ENCODE assay signal across 1 cellular context in the genomic region with DNA sequence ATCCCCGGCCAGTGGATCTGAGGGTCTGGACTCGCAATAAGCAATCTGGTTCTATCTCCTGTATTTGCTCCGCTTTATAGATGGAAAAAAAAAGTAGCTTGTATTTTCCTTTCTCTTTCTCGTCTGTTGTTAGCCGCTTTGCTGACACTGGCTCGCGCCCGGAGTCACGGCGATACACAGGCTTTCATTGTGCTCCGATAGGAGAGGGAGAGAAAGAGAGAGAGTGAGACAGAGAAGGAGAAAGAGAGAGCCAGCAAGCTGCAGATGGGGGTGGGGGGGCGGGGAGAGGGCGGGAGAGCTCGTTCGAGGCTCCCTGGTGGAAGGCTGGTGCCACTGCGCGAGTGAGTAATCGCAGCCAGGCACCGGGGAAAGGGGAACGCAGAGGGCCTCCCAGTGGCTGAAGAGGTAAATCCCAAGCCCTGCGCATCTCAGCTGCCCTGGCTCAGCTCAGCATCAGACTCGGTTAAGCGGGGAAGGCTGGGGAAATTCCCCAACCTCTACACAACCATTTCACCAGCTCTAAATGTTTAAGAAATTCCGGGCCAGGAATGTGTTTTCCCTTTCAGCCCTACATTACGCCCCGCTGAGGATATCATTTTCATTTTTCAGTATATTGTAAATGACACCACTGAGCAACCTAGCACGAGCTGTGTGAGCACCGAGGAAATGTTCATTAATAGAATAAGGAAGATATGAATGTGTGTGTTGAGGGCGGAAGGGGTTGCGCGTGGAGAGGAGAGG.
TF ChIP-seq lines count a peak whose summit lies in the region.

TSS of gene MAML2 (minus strand) at position 225 of the 741 bp plus-strand sequence. CDS start 1,300 bp downstream, outside the sequence.

TF ChIP-seq in HepG2, 621 proteins besides CTCF, POLR2A, EP300 and RAD21 (continued from another document and continues in another):
- TF ChIP-seq, protein P1, sequence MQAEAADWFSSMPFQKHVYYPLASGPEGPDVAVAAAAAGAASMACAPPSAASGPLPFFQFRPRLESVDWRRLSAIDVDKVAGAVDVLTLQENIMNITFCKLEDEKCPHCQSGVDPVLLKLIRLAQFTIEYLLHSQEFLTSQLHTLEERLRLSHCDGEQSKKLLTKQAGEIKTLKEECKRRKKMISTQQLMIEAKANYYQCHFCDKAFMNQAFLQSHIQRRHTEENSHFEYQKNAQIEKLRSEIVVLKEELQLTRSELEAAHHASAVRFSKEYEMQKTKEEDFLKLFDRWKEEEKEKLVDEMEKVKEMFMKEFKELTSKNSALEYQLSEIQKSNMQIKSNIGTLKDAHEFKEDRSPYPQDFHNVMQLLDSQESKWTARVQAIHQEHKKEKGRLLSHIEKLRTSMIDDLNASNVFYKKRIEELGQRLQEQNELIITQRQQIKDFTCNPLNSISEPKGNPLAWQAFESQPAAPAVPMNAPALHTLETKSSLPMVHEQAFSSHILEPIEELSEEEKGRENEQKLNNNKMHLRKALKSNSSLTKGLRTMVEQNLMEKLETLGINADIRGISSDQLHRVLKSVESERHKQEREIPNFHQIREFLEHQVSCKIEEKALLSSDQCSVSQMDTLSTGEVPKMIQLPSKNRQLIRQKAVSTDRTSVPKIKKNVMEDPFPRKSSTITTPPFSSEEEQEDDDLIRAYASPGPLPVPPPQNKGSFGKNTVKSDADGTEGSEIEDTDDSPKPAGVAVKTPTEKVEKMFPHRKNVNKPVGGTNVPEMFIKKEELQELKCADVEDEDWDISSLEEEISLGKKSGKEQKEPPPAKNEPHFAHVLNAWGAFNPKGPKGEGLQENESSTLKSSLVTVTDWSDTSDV (CRISPR knock-in tag; IDR thresholded peaks at IDR 0.05) = no peak
- peak; percentile 57 for TF ChIP-seq KAT8 (CRISPR knock-in tag; IDR thresholded peaks at IDR 0.05)
- no peak for TF ChIP-seq NCOA5 (CRISPR knock-in tag; IDR thresholded peaks at IDR 0.05)
- no peak for TF ChIP-seq SIX1 (CRISPR knock-in tag; IDR thresholded peaks at IDR 0.05; ENCODE audit: borderline replicate concordance)
- TF ChIP-seq ZNF562 (CRISPR knock-in tag; IDR thresholded peaks at IDR 0.05; ENCODE audit: borderline replicate concordance) = no peak
- TF ChIP-seq ARNTL (CRISPR knock-in tag; IDR thresholded peaks at IDR 0.05) = no peak
- TF ChIP-seq TCF7 (IDR thresholded peaks at IDR 0.05; ENCODE audit: low read depth) = no peak
- 0 out of 2 replicates have a peak, but pooled peaks have one; percentile 15 for TF ChIP-seq HOXA5 (CRISPR knock-in tag; IDR thresholded peaks at IDR 0.05)
- TF ChIP-seq ZNF777 (CRISPR knock-in tag; IDR thresholded peaks at IDR 0.05) = no peak
- TF ChIP-seq, protein P2, sequence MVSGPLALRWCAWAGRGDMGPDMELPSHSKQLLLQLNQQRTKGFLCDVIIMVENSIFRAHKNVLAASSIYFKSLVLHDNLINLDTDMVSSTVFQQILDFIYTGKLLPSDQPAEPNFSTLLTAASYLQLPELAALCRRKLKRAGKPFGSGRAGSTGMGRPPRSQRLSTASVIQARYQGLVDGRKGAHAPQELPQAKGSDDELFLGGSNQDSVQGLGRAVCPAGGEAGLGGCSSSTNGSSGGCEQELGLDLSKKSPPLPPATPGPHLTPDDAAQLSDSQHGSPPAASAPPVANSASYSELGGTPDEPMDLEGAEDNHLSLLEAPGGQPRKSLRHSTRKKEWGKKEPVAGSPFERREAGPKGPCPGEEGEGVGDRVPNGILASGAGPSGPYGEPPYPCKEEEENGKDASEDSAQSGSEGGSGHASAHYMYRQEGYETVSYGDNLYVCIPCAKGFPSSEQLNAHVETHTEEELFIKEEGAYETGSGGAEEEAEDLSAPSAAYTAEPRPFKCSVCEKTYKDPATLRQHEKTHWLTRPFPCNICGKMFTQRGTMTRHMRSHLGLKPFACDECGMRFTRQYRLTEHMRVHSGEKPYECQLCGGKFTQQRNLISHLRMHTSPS (CRISPR knock-in tag; IDR thresholded peaks at IDR 0.05; ENCODE audit: low read depth) = no peak
- TF ChIP-seq, protein P3, sequence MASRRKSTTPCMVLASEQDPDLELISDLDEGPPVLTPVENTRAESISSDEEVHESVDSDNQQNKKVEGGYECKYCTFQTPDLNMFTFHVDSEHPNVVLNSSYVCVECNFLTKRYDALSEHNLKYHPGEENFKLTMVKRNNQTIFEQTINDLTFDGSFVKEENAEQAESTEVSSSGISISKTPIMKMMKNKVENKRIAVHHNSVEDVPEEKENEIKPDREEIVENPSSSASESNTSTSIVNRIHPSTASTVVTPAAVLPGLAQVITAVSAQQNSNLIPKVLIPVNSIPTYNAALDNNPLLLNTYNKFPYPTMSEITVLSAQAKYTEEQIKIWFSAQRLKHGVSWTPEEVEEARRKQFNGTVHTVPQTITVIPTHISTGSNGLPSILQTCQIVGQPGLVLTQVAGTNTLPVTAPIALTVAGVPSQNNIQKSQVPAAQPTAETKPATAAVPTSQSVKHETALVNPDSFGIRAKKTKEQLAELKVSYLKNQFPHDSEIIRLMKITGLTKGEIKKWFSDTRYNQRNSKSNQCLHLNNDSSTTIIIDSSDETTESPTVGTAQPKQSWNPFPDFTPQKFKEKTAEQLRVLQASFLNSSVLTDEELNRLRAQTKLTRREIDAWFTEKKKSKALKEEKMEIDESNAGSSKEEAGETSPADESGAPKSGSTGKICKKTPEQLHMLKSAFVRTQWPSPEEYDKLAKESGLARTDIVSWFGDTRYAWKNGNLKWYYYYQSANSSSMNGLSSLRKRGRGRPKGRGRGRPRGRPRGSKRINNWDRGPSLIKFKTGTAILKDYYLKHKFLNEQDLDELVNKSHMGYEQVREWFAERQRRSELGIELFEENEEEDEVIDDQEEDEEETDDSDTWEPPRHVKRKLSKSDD (CRISPR knock-in tag; IDR thresholded peaks at IDR 0.05; ENCODE audit: low read depth) = no peak
- no peak for TF ChIP-seq ZFP37 (CRISPR knock-in tag; IDR thresholded peaks at IDR 0.05; ENCODE audit: borderline replicate concordance)
- no peak for TF ChIP-seq RARG (CRISPR knock-in tag; IDR thresholded peaks at IDR 0.05; ENCODE audit: low read depth)
- TF ChIP-seq, protein P4, sequence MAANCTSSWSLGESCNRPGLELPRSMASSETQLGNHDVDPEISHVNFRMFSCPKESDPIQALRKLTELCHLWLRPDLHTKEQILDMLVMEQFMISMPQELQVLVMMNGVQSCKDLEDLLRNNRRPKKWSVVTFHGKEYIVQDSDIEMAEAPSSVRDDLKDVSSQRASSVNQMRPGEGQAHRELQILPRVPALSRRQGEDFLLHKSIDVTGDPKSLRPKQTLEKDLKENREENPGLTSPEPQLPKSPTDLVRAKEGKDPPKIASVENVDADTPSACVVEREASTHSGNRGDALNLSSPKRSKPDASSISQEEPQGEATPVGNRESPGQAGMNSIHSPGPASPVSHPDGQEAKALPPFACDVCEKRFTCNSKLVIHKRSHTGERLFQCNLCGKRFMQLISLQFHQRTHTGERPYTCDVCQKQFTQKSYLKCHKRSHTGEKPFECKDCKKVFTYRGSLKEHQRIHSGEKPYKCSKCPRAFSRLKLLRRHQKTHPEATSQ (CRISPR knock-in tag; IDR thresholded peaks at IDR 0.05; ENCODE audit: borderline replicate concordance) = no peak
- TF ChIP-seq, protein P5, sequence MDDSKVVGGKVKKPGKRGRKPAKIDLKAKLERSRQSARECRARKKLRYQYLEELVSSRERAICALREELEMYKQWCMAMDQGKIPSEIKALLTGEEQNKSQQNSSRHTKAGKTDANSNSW (CRISPR knock-in tag; IDR thresholded peaks at IDR 0.05; ENCODE audit: borderline replicate concordance) = no peak
- TF ChIP-seq ATF1 (CRISPR knock-in tag; IDR thresholded peaks at IDR 0.05) = no peak
- TF ChIP-seq, protein P6, sequence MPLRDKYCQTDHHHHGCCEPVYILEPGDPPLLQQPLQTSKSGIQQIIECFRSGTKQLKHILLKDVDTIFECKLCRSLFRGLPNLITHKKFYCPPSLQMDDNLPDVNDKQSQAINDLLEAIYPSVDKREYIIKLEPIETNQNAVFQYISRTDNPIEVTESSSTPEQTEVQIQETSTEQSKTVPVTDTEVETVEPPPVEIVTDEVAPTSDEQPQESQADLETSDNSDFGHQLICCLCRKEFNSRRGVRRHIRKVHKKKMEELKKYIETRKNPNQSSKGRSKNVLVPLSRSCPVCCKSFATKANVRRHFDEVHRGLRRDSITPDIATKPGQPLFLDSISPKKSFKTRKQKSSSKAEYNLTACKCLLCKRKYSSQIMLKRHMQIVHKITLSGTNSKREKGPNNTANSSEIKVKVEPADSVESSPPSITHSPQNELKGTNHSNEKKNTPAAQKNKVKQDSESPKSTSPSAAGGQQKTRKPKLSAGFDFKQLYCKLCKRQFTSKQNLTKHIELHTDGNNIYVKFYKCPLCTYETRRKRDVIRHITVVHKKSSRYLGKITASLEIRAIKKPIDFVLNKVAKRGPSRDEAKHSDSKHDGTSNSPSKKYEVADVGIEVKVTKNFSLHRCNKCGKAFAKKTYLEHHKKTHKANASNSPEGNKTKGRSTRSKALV (CRISPR knock-in tag; IDR thresholded peaks at IDR 0.05) = no peak
- TF ChIP-seq ZNF660 (CRISPR knock-in tag; IDR thresholded peaks at IDR 0.05; ENCODE audit: borderline replicate concordance, low read depth) = no peak
- no peak for TF ChIP-seq SIX4 (CRISPR knock-in tag; IDR thresholded peaks at IDR 0.05)
- no peak for TF ChIP-seq ZNF766 (CRISPR knock-in tag; IDR thresholded peaks at IDR 0.05; ENCODE audit: borderline replicate concordance)
- no peak for TF ChIP-seq ZNF780A (CRISPR knock-in tag; IDR thresholded peaks at IDR 0.05)
- TF ChIP-seq ESRRA (CRISPR knock-in tag; IDR thresholded peaks at IDR 0.05; ENCODE audit: low read depth) = 0 out of 2 replicates have a peak, but pooled peaks have one; percentile 26
- no peak for TF ChIP-seq ZNF547 (CRISPR knock-in tag; IDR thresholded peaks at IDR 0.05)
- TF ChIP-seq FOXJ3 (CRISPR knock-in tag; IDR thresholded peaks at IDR 0.05; ENCODE audit: borderline replicate concordance) = no peak
- peak; percentile 30; the same call in 1 of the 2 replicates for TF ChIP-seq SPEN (CRISPR knock-in tag; IDR thresholded peaks at IDR 0.05; ENCODE audit: low read depth)
- no peak for TF ChIP-seq ZNF558 (CRISPR knock-in tag; IDR thresholded peaks at IDR 0.05; ENCODE audit: borderline replicate concordance)
- peak; percentile 53; the same call in 1 of the 2 replicates for TF ChIP-seq ZNF281 (CRISPR knock-in tag; IDR thresholded peaks at IDR 0.05; ENCODE audit: borderline replicate concordance)
- no peak for TF ChIP-seq ZNF180 (CRISPR knock-in tag; IDR thresholded peaks at IDR 0.05; ENCODE audit: borderline replicate concordance, low read depth)
- TF ChIP-seq ZBTB7B (CRISPR knock-in tag; IDR thresholded peaks at IDR 0.05) = no peak; the same call in 1 of the 2 replicates
- TF ChIP-seq PHF21A (CRISPR knock-in tag; IDR thresholded peaks at IDR 0.05) = no peak
- TF ChIP-seq, protein P7, sequence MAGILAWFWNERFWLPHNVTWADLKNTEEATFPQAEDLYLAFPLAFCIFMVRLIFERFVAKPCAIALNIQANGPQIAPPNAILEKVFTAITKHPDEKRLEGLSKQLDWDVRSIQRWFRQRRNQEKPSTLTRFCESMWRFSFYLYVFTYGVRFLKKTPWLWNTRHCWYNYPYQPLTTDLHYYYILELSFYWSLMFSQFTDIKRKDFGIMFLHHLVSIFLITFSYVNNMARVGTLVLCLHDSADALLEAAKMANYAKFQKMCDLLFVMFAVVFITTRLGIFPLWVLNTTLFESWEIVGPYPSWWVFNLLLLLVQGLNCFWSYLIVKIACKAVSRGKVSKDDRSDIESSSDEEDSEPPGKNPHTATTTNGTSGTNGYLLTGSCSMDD (CRISPR knock-in tag; IDR thresholded peaks at IDR 0.05) = no peak
- TF ChIP-seq TGIF2 (CRISPR knock-in tag; IDR thresholded peaks at IDR 0.05) = peak; percentile 64; the same call in 1 of the 2 replicates
- no peak for TF ChIP-seq ARNT2 (CRISPR knock-in tag; IDR thresholded peaks at IDR 0.05; ENCODE audit: low read depth)
- TF ChIP-seq ZNF720 (CRISPR knock-in tag; IDR thresholded peaks at IDR 0.05) = no peak
- TF ChIP-seq SMARCC2 (IDR thresholded peaks at IDR 0.05) = no peak
- TF ChIP-seq ZNF772 (CRISPR knock-in tag; IDR thresholded peaks at IDR 0.05) = no peak
- no peak for TF ChIP-seq ZNF143 (CRISPR knock-in tag; IDR thresholded peaks at IDR 0.05)
- no peak for TF ChIP-seq ZFP41 (CRISPR knock-in tag; IDR thresholded peaks at IDR 0.05; ENCODE audit: borderline replicate concordance)
- no peak for TF ChIP-seq PCBP2 (optimal IDR thresholded peaks at IDR 0.05; ENCODE audit: low read depth, low read length, poor library complexity, severe bottlenecking)
- TF ChIP-seq ZNF317 (CRISPR knock-in tag; IDR thresholded peaks at IDR 0.05) = no peak
- TF ChIP-seq ZNF432 (CRISPR knock-in tag; IDR thresholded peaks at IDR 0.05; ENCODE audit: borderline replicate concordance) = no peak
- TF ChIP-seq LRRFIP1 (CRISPR knock-in tag; conservative IDR thresholded peaks at IDR 0.05) = no peak
- TF ChIP-seq ZNF674 (CRISPR knock-in tag; IDR thresholded peaks at IDR 0.05; ENCODE audit: low read depth) = no peak
- no peak for TF ChIP-seq ZFYVE20 (CRISPR knock-in tag; IDR thresholded peaks at IDR 0.05; ENCODE audit: borderline replicate concordance, low read depth)
- no peak for TF ChIP-seq NCOA1 (CRISPR knock-in tag; IDR thresholded peaks at IDR 0.05)
- TF ChIP-seq HOXD1 (CRISPR knock-in tag; IDR thresholded peaks at IDR 0.05) = no peak
